In the genomic region with DNA sequence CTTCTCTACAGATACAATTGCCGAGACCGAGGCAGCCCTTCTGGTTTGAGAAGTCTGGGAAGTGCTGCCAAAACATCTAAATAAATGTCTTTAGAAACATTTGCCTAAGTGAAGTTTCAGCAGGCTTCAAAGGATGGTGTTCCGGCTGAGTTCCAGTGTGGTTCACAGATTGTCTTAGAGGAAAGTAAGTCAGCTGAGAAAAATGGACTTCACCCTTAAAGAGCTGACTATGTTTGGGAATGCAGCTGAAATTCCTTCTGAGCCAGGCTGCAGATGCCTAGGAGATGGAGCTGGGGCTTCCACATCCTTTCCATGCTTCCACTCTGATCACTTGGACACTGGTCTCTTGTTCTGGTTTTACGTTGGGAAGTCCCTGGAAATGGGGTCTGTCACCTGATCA, we compare ENCODE assay signal across 18 cellular contexts.
DNase-seq lines count a peak whose midpoint lies in the region; ATAC-seq and TF ChIP-seq lines count a peak whose summit lies in the region.
"Had no signal": no experiment of that assay in that cellular context is flagged by ENCODE, and none has a peak within 500 bp of the region (broad histone marks: within the 10 kb centered on the region; RNA-seq: fewer than 3 reads in every experiment).

No MANE protein-coding gene starts in this region.

- peaks cover 10% of the 10 kb centered on the region for H3K36me3 Mint-ChIP-seq in neural progenitor cell
- H3K36me3 Mint-ChIP-seq: CD4-positive, CD25-positive, alpha-beta regulatory T cell had no signal

- H3F3A ChIP-seq in neural progenitor cell (ENCODE audit: low read depth): no peaks in the 10 kb centered on the region

- no peak for TF ChIP-seq EP300 in upper lobe of left lung (IDR thresholded peaks at IDR 0.05)

- no peak for TF ChIP-seq POLR2A in upper lobe of left lung (IDR thresholded peaks at IDR 0.05)

- no peak overlapping the region for H3K4me2 ChIP-seq in neural progenitor cell
- H3K4me2 ChIP-seq: A549, PC-9 had no signal

- WGBS in upper lobe of left lung, 2 donors: 80 to 81% methylated on average over 4 of the region's 4 CpGs

- no peak for DNase-seq in right atrium auricular region (ENCODE audit: low spot score)
- DNase-seq in left cardiac atrium: no peak
- peak; percentile 11 for DNase-seq in foreskin melanocyte
- DNase-seq in neural progenitor cell (ENCODE audit: low spot score): no peak
- no peak for DNase-seq in GF-D8 (lab: John Stamatoyannopoulos, UW)
- DNase-seq in upper lobe of left lung: no peak
- no peak for DNase-seq in germinal center (ENCODE audit: low spot score)
- DNase-seq: AML-193; CD4-positive, CD25-positive, alpha-beta regulatory T cell; DMS79; GDM1; HFFc6; NCI-H146; PC-9 had no signal

- no peak for ATAC-seq in left cardiac atrium
- ATAC-seq in GM21619 (IDR thresholded peaks at IDR 0.05; ENCODE audit: unreplicated experiment): no peak
- no peak for ATAC-seq in upper lobe of left lung (ENCODE audit: low FRiP score in 2 of 2)
- ATAC-seq: A549, K562 had no signal

- no peak overlapping the region for H3K4me3 ChIP-seq in right atrium auricular region
- no peak overlapping the region for H3K4me3 ChIP-seq in neural progenitor cell
- no peak overlapping the region for H3K4me3 ChIP-seq in upper lobe of left lung
- H3K4me3 ChIP-seq: A549, K562, PC-9 had no signal

- H3K9me3 Mint-ChIP-seq in neural progenitor cell: no peaks in the 10 kb centered on the region
- H3K9me3 Mint-ChIP-seq: HFFc6 had no signal

- peaks cover 61% of the 10 kb centered on the region for H3K79me2 ChIP-seq in neural progenitor cell (ENCODE audit: low read depth)

- H3K9me3 ChIP-seq in right atrium auricular region: no peaks in the 10 kb centered on the region
- H3K9me3 ChIP-seq in neural progenitor cell (ENCODE audit: low read depth): no peaks in the 10 kb centered on the region
- no peaks in the 10 kb centered on the region for H3K9me3 ChIP-seq in upper lobe of left lung
- H3K9me3 ChIP-seq: A549 had no signal

- H3K4me1 ChIP-seq in right atrium auricular region: peaks cover 0 to 29% of the 10 kb centered on the region in 2 donors
- peaks cover 5% of the 10 kb centered on the region for H3K4me1 ChIP-seq in neural progenitor cell
- no peaks in the 10 kb centered on the region for H3K4me1 ChIP-seq in upper lobe of left lung
- H3K4me1 ChIP-seq: A549 had no signal

- H3K27ac Mint-ChIP-seq in neural progenitor cell: peak overlapping the region; percentile 40
- H3K27ac Mint-ChIP-seq: CD4-positive, CD25-positive, alpha-beta regulatory T cell had no signal

- TF ChIP-seq CTCF in right atrium auricular region (IDR thresholded peaks at IDR 0.05): no peak
- no peak for TF ChIP-seq CTCF in neural progenitor cell (IDR thresholded peaks at IDR 0.05)
- no peak for TF ChIP-seq CTCF in upper lobe of left lung (IDR thresholded peaks at IDR 0.05)

- H3K27ac ChIP-seq in right atrium auricular region: peak overlapping the region; percentile 49 to 93
- no peak overlapping the region for H3K27ac ChIP-seq in neural progenitor cell
- no peak overlapping the region for H3K27ac ChIP-seq in upper lobe of left lung
- H3K27ac ChIP-seq: A549, HL-60, PC-9 had no signal

- H3K27me3 Mint-ChIP-seq in neural progenitor cell (ENCODE audit: insufficient read depth, low read depth): no peaks in the 10 kb centered on the region
- H3K27me3 Mint-ChIP-seq: CD4-positive, CD25-positive, alpha-beta regulatory T cell had no signal

- peaks cover 8% of the 10 kb centered on the region for H3K4me1 Mint-ChIP-seq in neural progenitor cell
- H3K4me1 Mint-ChIP-seq: CD4-positive, CD25-positive, alpha-beta regulatory T cell had no signal

- H2AFZ ChIP-seq in neural progenitor cell (replicated peaks): no peak overlapping the region
- H2AFZ ChIP-seq: PC-9 had no signal

- H4K20me1 ChIP-seq in neural progenitor cell (ENCODE audit: low read depth): peaks cover 58% of the 10 kb centered on the region

- no peak overlapping the region for H3K9ac ChIP-seq in neural progenitor cell

- no peaks in the 10 kb centered on the region for H3K27me3 ChIP-seq in right atrium auricular region
- H3K27me3 ChIP-seq in neural progenitor cell: no peaks in the 10 kb centered on the region
- no peaks in the 10 kb centered on the region for H3K27me3 ChIP-seq in upper lobe of left lung

- no peak overlapping the region for H3K4me3 Mint-ChIP-seq in neural progenitor cell
- H3K4me3 Mint-ChIP-seq: CD4-positive, CD25-positive, alpha-beta regulatory T cell; HFFc6 had no signal

- intact Hi-C loops in left cardiac atrium (cut with DNase I): no loop called here

- H3K36me3 ChIP-seq in right atrium auricular region (no peaks in the 10 kb centered on the region), neural progenitor cell (no peaks in the 10 kb centered on the region), upper lobe of left lung (no peaks in the 10 kb centered on the region)

Comparison
In these comparisons a context has a peak if more than half of its experiments do, and no peak if none do; other contexts are left out.
1. H3K27ac ChIP-seq: peak in right atrium auricular region (2 of 2); none in neural progenitor cell (single experiment) and upper lobe of left lung (0 of 4).